Comparison of ENCODE assay signal across 18 cellular contexts in genomic region chr16:2706611-2707311, GRCh38.
"Had no signal": no experiment of that assay in that cellular context is flagged by ENCODE, and none has a peak within 500 bp of the region (broad histone marks: within the 10 kb centered on the region; RNA-seq: fewer than 3 reads in every experiment).

No MANE protein-coding gene starts in this region.

- ATAC-seq: foreskin keratinocyte, gastroesophageal sphincter, heart left ventricle, left colon, left lobe of liver, lower lobe of right lung, mucosa of descending colon had no signal

- H3K27ac ChIP-seq: coronary artery, esophagus muscularis mucosa, foreskin keratinocyte, gastroesophageal sphincter, heart left ventricle, hepatocyte, left ventricle myocardium inferior, lower lobe of right lung had no signal

- H3K79me2 ChIP-seq: hepatocyte had no signal

- H3K4me1 ChIP-seq: foreskin keratinocyte, gastroesophageal sphincter, lower lobe of right lung had no signal

- H3K9me3 ChIP-seq: esophagus muscularis mucosa, gastroesophageal sphincter, heart left ventricle, left ventricle myocardium inferior, lower lobe of right lung, mucosa of descending colon had no signal

- H3K4me2 ChIP-seq: hepatocyte had no signal

- DNase-seq: dermis blood vessel endothelial cell; effector CD4-positive, alpha-beta T cell; effector memory CD4-positive, alpha-beta T cell; foreskin keratinocyte; kidney glomerular epithelial cell; left colon; left ventricle myocardium inferior; lower lobe of right lung; mesenchymal stem cell; mucosa of descending colon; naive B cell had no signal

- H3K27me3 ChIP-seq: dorsolateral prefrontal cortex, esophagus muscularis mucosa, foreskin keratinocyte, gastroesophageal sphincter, heart left ventricle, hepatocyte had no signal

- H3K4me3 ChIP-seq: coronary artery, dorsolateral prefrontal cortex, esophagus muscularis mucosa, gastroesophageal sphincter, heart left ventricle, hepatocyte, left ventricle myocardium inferior, lower lobe of right lung, mucosa of descending colon had no signal

- H2AFZ ChIP-seq: hepatocyte had no signal
